In genomic region chr13:110530839-110531499, GRCh38 we compare ENCODE assay signal across 21 cellular contexts.
"Had no signal": no experiment of that assay in that cellular context is flagged by ENCODE, and none has a peak within 500 bp of the region (broad histone marks: within the 10 kb centered on the region; RNA-seq: fewer than 3 reads in every experiment).

No MANE protein-coding gene starts in this region.

- H3K4me3 Mint-ChIP-seq: activated B cell treated with CpG ODN at 0.5 μM for 24 hours; activated CD4-positive, alpha-beta memory T cell treated with anti-CD3 and anti-CD28 coated beads, Interleukin-2, amount 10 ng/mL, durations not matched to agents 7 days and 5 days; activated naive CD8-positive, alpha-beta T cell treated with anti-CD3 and anti-CD28 coated beads, Interleukin-2, amount 10 ng/mL, durations not matched to agents 7 days and 5 days; activated T-helper 17 cell treated with anti-CD3 and anti-CD28 coated beads, Interleukin-2, amount 50 U/mL, for 72 hours; brain; memory B cell; natural killer cell treated with Interleukin-12 subunit alpha and Interleukin-12 subunit beta and Interleukin-15 and Interleukin-18, amount 100 ng/mL, for 72 hours; stimulated activated effector memory CD8-positive, alpha-beta T cell treated with anti-CD3 and anti-CD28 coated beads, Interleukin-12 subunit alpha, Interleukin-12 subunit beta, amount 100 ng/mL, for 72 hours; T-helper 2 cell treated with Interferon-gamma antibody and Interleukin-4, amounts not matched to agents 5 μg/mL and 100 μg/mL, for 36 hours had no signal

- H3K36me3 Mint-ChIP-seq: brain; memory B cell; natural killer cell treated with Interleukin-12 subunit alpha and Interleukin-12 subunit beta and Interleukin-15 and Interleukin-18, amount 100 ng/mL, for 72 hours; stimulated activated effector memory CD8-positive, alpha-beta T cell treated with anti-CD3 and anti-CD28 coated beads, Interleukin-12 subunit alpha, Interleukin-12 subunit beta, amount 100 ng/mL, for 72 hours had no signal

- H3K27me3 Mint-ChIP-seq: activated B cell treated with CpG ODN at 0.5 μM for 24 hours; activated CD4-positive, alpha-beta memory T cell treated with anti-CD3 and anti-CD28 coated beads, Interleukin-2, amount 10 ng/mL, durations not matched to agents 7 days and 5 days; activated naive CD8-positive, alpha-beta T cell treated with anti-CD3 and anti-CD28 coated beads, Interleukin-2, amount 10 ng/mL, durations not matched to agents 7 days and 5 days; activated T-helper 17 cell treated with anti-CD3 and anti-CD28 coated beads, Interleukin-2, amount 50 U/mL, for 72 hours; memory B cell; natural killer cell treated with Interleukin-12 subunit alpha and Interleukin-12 subunit beta and Interleukin-15 and Interleukin-18, amount 100 ng/mL, for 72 hours had no signal

- H3K27me3 ChIP-seq: colonic mucosa, gastrocnemius medialis, testis, upper lobe of right lung had no signal

- H3K9me3 Mint-ChIP-seq: activated B cell treated with CpG ODN at 0.5 μM for 24 hours; activated CD4-positive, alpha-beta memory T cell treated with anti-CD3 and anti-CD28 coated beads, Interleukin-2, amount 10 ng/mL, durations not matched to agents 7 days and 5 days; activated T-helper 17 cell treated with anti-CD3 and anti-CD28 coated beads, Interleukin-2, amount 50 U/mL, for 72 hours; memory B cell; natural killer cell treated with Interleukin-12 subunit alpha and Interleukin-12 subunit beta and Interleukin-15 and Interleukin-18, amount 100 ng/mL, for 72 hours; stimulated activated effector memory CD8-positive, alpha-beta T cell treated with anti-CD3 and anti-CD28 coated beads, Interleukin-12 subunit alpha, Interleukin-12 subunit beta, amount 100 ng/mL, for 72 hours; T-helper 2 cell treated with Interferon-gamma antibody and Interleukin-4, amounts not matched to agents 5 μg/mL and 100 μg/mL, for 36 hours had no signal

- H3K4me3 ChIP-seq: colonic mucosa, gastrocnemius medialis, left ventricle myocardium inferior, testis, upper lobe of right lung had no signal

- DNase-seq: activated B cell treated with CpG ODN at 0.5 μM for 24 hours; activated CD4-positive, alpha-beta memory T cell treated with anti-CD3 and anti-CD28 coated beads, Interleukin-2, amount 10 ng/mL, durations not matched to agents 7 days and 5 days; activated CD4-positive, alpha-beta T cell treated with anti-CD3 and anti-CD28 coated beads for 4 hours; activated naive CD4-positive, alpha-beta T cell; activated naive CD8-positive, alpha-beta T cell treated with anti-CD3 and anti-CD28 coated beads, Interleukin-2, amount 10 ng/mL, durations not matched to agents 7 days and 5 days; activated T-cell treated with anti-CD3 and anti-CD28 coated beads, Interleukin-2, amount 50 U/mL, for 1 hour; central memory CD4-positive, alpha-beta T cell; colonic mucosa; gastrocnemius medialis; left ventricle myocardium inferior; stimulated activated CD4-positive, alpha-beta T cell treated with anti-CD3 and anti-CD28 coated beads, Interleukin-15, amount 100 ng/mL, for 24 hours; stimulated activated CD4-positive, alpha-beta T cell treated with anti-CD3 and anti-CD28 coated beads, Interleukin-2, amount 100 ng/mL, for 48 hours; testis had no signal

- H3K27ac Mint-ChIP-seq: activated B cell treated with CpG ODN at 0.5 μM for 24 hours; activated CD4-positive, alpha-beta memory T cell treated with anti-CD3 and anti-CD28 coated beads, Interleukin-2, amount 10 ng/mL, durations not matched to agents 7 days and 5 days; activated naive CD8-positive, alpha-beta T cell treated with anti-CD3 and anti-CD28 coated beads, Interleukin-2, amount 10 ng/mL, durations not matched to agents 7 days and 5 days; activated T-helper 17 cell treated with anti-CD3 and anti-CD28 coated beads, Interleukin-2, amount 50 U/mL, for 72 hours; brain; memory B cell; natural killer cell treated with Interleukin-12 subunit alpha and Interleukin-12 subunit beta and Interleukin-15 and Interleukin-18, amount 100 ng/mL, for 72 hours; progenitor cell of endocrine pancreas; stimulated activated effector memory CD8-positive, alpha-beta T cell treated with anti-CD3 and anti-CD28 coated beads, Interleukin-12 subunit alpha, Interleukin-12 subunit beta, amount 100 ng/mL, for 72 hours; T-helper 2 cell treated with Interferon-gamma antibody and Interleukin-4, amounts not matched to agents 5 μg/mL and 100 μg/mL, for 36 hours had no signal

- H3K27ac ChIP-seq: colonic mucosa, gastrocnemius medialis, left ventricle myocardium inferior, testis, upper lobe of right lung had no signal

- H3K36me3 ChIP-seq: colonic mucosa, gastrocnemius medialis, left ventricle myocardium inferior, upper lobe of right lung had no signal

- H3K9me3 ChIP-seq: colonic mucosa, gastrocnemius medialis, left ventricle myocardium inferior, testis, upper lobe of right lung had no signal

- H3K4me1 Mint-ChIP-seq: activated T-helper 17 cell treated with anti-CD3 and anti-CD28 coated beads, Interleukin-2, amount 50 U/mL, for 72 hours had no signal
